8 cellular contexts compared by ENCODE assay signal in genomic region chr11:114019574-114019973, GRCh38. TPM values are rescaled to one million over a fixed set of nuclear protein-coding genes. Genes with fewer than 3 reads are reported as not detected.
"Had no signal": no experiment of that assay in that cellular context is flagged by ENCODE, and none has a peak within 500 bp of the region (broad histone marks: within the 10 kb centered on the region; RNA-seq: fewer than 3 reads in every experiment).

No MANE protein-coding gene starts in this region.

- H3K27ac ChIP-seq: HL-60 had no signal

- ATAC-seq: GM23338, HepG2 had no signal

- DNase-seq: H9, HCEC 1CT, HFFc6, KBM-7 had no signal

- H3K4me3 ChIP-seq: GM23338 had no signal

RNA-seq across cellular contexts. Expression of gene ZBTB16, which starts 39.9 kb away (rescaled TPM):
- total RNA-seq: H9, HepG2, HFFc6, HT1080 had no signal

RNA-seq across cellular contexts. Expression of gene HTR3A, which starts 44.7 kb away (rescaled TPM):
- total RNA-seq: HepG2, HFFc6, HT1080 had no signal
